ENCODE assay signal across 1 cellular context in genomic region chr17:46870116-46870803, GRCh38.
TF ChIP-seq lines count a peak whose summit lies in the region.

No MANE protein-coding gene starts in this region.

TF ChIP-seq in HepG2, 621 proteins besides CTCF, POLR2A, EP300 and RAD21 (continued from another document and continues in another):
- TF ChIP-seq RERE (CRISPR knock-in tag; IDR thresholded peaks at IDR 0.05; ENCODE audit: low read depth) = no peak
- TF ChIP-seq ZNF552 (CRISPR knock-in tag; IDR thresholded peaks at IDR 0.05; ENCODE audit: borderline replicate concordance) = no peak
- TF ChIP-seq ZNF124 (CRISPR knock-in tag; IDR thresholded peaks at IDR 0.05) = no peak
- TF ChIP-seq PRDM15 (CRISPR knock-in tag; IDR thresholded peaks at IDR 0.05) = no peak
- TF ChIP-seq ZNF576 (CRISPR knock-in tag; IDR thresholded peaks at IDR 0.05) = no peak
- 0 out of 2 replicates have a peak, but pooled peaks have one; percentile 82 for TF ChIP-seq HNRNPL (IDR thresholded peaks at IDR 0.05; ENCODE audit: low read depth, low read length)
- TF ChIP-seq ZNF619 (CRISPR knock-in tag; IDR thresholded peaks at IDR 0.05) = no peak
- TF ChIP-seq ZNF383 (CRISPR knock-in tag; IDR thresholded peaks at IDR 0.05; ENCODE audit: borderline replicate concordance) = no peak
- TF ChIP-seq SOX13 (IDR thresholded peaks at IDR 0.05) = no peak
- peak in 1 of 2 experiments; percentile 13; a peak in 1 of 4 replicates for TF ChIP-seq SOX13 (CRISPR knock-in tag; conservative IDR thresholded peaks at IDR 0.05 in 1 of 2, IDR thresholded peaks at IDR 0.05 in 1 of 2)
- no peak for TF ChIP-seq ZNF496 (CRISPR knock-in tag; IDR thresholded peaks at IDR 0.05; ENCODE audit: insufficient replicate concordance)
- TF ChIP-seq FOXP4 (CRISPR knock-in tag; IDR thresholded peaks at IDR 0.05) = peak; percentile 37; the same call in 1 of the 2 replicates
- TF ChIP-seq AFF4 (CRISPR knock-in tag; IDR thresholded peaks at IDR 0.05) = no peak
- TF ChIP-seq ZNF30 (CRISPR knock-in tag; IDR thresholded peaks at IDR 0.05) = no peak
- TF ChIP-seq ZNF34 (CRISPR knock-in tag; IDR thresholded peaks at IDR 0.05; ENCODE audit: borderline replicate concordance) = no peak
- no peak for TF ChIP-seq ELK4 (CRISPR knock-in tag; IDR thresholded peaks at IDR 0.05; ENCODE audit: borderline replicate concordance)
- no peak for TF ChIP-seq EHMT2 (IDR thresholded peaks at IDR 0.05; ENCODE audit: borderline replicate concordance, low read depth, low read length)
- no peak for TF ChIP-seq CREB3 (CRISPR knock-in tag; IDR thresholded peaks at IDR 0.05)
- TF ChIP-seq ZBTB7B (CRISPR knock-in tag; IDR thresholded peaks at IDR 0.05) = no peak
- peak; percentile 42 for TF ChIP-seq HDAC1 (CRISPR knock-in tag; IDR thresholded peaks at IDR 0.05)
- TF ChIP-seq ZNF180 (CRISPR knock-in tag; IDR thresholded peaks at IDR 0.05; ENCODE audit: borderline replicate concordance, low read depth) = no peak
- TF ChIP-seq ZBTB46 (CRISPR knock-in tag; IDR thresholded peaks at IDR 0.05; ENCODE audit: borderline replicate concordance) = no peak
- no peak for TF ChIP-seq EED (CRISPR knock-in tag; IDR thresholded peaks at IDR 0.05)
- TF ChIP-seq RELA (CRISPR knock-in tag; IDR thresholded peaks at IDR 0.05) = no peak
- no peak for TF ChIP-seq ZNF878 (CRISPR knock-in tag; IDR thresholded peaks at IDR 0.05)
- TF ChIP-seq ZNF143 (CRISPR knock-in tag; IDR thresholded peaks at IDR 0.05) = no peak
- peak; percentile 11; the same call in 1 of the 2 replicates for TF ChIP-seq FOXK1 (CRISPR knock-in tag; IDR thresholded peaks at IDR 0.05; ENCODE audit: borderline replicate concordance, low read depth)
- TF ChIP-seq HINFP (CRISPR knock-in tag; IDR thresholded peaks at IDR 0.05; ENCODE audit: low read depth) = no peak
- TF ChIP-seq PCBP2 (optimal IDR thresholded peaks at IDR 0.05; ENCODE audit: low read depth, low read length, poor library complexity, severe bottlenecking) = no peak
- TF ChIP-seq TCF7L2 (IDR thresholded peaks at IDR 0.05; ENCODE audit: low read depth, low read length) = no peak
- TF ChIP-seq ZKSCAN8 (CRISPR knock-in tag; IDR thresholded peaks at IDR 0.05; ENCODE audit: borderline replicate concordance) = 0 out of 2 replicates have a peak, but pooled peaks have one; percentile 40
- TF ChIP-seq CHD4 (IDR thresholded peaks at IDR 0.05; ENCODE audit: borderline replicate concordance, low read length) = no peak
- no peak for TF ChIP-seq ARID3A (IDR thresholded peaks at IDR 0.05; ENCODE audit: low read depth, low read length)
- no peak for TF ChIP-seq ZFP36L1 (CRISPR knock-in tag; IDR thresholded peaks at IDR 0.05)
